ENCODE assay signal across 12 cellular contexts in genomic region chr1:200043330-200043668, GRCh38. TPM values are rescaled to one million over a fixed set of nuclear protein-coding genes. Genes with fewer than 3 reads are reported as not detected.
DNase-seq lines count a peak whose midpoint lies in the region; ATAC-seq and TF ChIP-seq lines count a peak whose summit lies in the region.
"Had no signal": no experiment of that assay in that cellular context is flagged by ENCODE, and none has a peak within 500 bp of the region (broad histone marks: within the 10 kb centered on the region; RNA-seq: fewer than 3 reads in every experiment).

No MANE protein-coding gene starts in this region.

- H3K9me3 ChIP-seq in A673 (ENCODE audit: low read depth, low read length, poor library complexity, severe bottlenecking), result no peaks in the 10 kb centered on the region

- peaks cover 49% of the 10 kb centered on the region for H3K27me3 Mint-ChIP-seq in HFFc6 (ENCODE audit: insufficient read depth)
- H3K27me3 Mint-ChIP-seq in nephron (ENCODE audit: low read depth), result peaks cover 33% of the 10 kb centered on the region

- 0 out of 2 replicates have a peak, but pooled peaks cover 5% of the 10 kb centered on the region for H3K36me3 Mint-ChIP-seq in HFFc6 (ENCODE audit: low read depth)
- no peaks in the 10 kb centered on the region for H3K36me3 Mint-ChIP-seq in nephron (ENCODE audit: low read depth)

- no peaks in the 10 kb centered on the region for H3K36me3 ChIP-seq in A673 (ENCODE audit: insufficient read depth, low read length, poor library complexity, severe bottlenecking)
- H3K36me3 ChIP-seq in brain microvascular endothelial cell (replicated peaks), result no peaks in the 10 kb centered on the region

- H3K27me3 ChIP-seq in A673 (replicated peaks; ENCODE audit: insufficient read depth, low read depth, low read length, poor library complexity) (peaks cover 90% of the 10 kb centered on the region), brain microvascular endothelial cell (replicated peaks) (peaks cover 62% of the 10 kb centered on the region)

- H3K9me3 Mint-ChIP-seq in HFFc6 (no peaks in the 10 kb centered on the region), nephron (no peaks in the 10 kb centered on the region)

- intact Hi-C loops in A673 (cut with micrococcal nuclease; ENCODE audit: unreplicated experiment), result no loop called here

- TF ChIP-seq CTCF in A673 (conservative IDR thresholded peaks at IDR 0.05; ENCODE audit: low read depth, low read length) (no peak), HFFc6 (IDR thresholded peaks at IDR 0.05) (no peak), coronary artery (IDR thresholded peaks at IDR 0.05) (no peak), nephron (IDR thresholded peaks at IDR 0.05; ENCODE audit: unreplicated experiment in 3 of 3) (no peak), brain microvascular endothelial cell (IDR thresholded peaks at IDR 0.05; ENCODE audit: low read depth, low read length, missing control alignments) (no peak)

- H3K27ac Mint-ChIP-seq in HFFc6, result no peak overlapping the region; the same call in 1 of the 2 replicates
- no peak overlapping the region for H3K27ac Mint-ChIP-seq in nephron

- POLR2A ChIA-PET in A673 (lab: Charles Lee; ENCODE audit: low non-redundant PET), result no interaction called here

- in situ Hi-C loops in brain microvascular endothelial cell (cut with HindIII; ENCODE audit: low pct_ligation_motif_present, low sequenced_read_pairs), result loop anchor here (25.0 kb wide), 1 partner anchor 356 kb away; no protein-coding TSS in a partner anchor

- no peak overlapping the region for H3K27ac ChIP-seq in A673 (ENCODE audit: low read depth, low read length, poor library complexity, severe bottlenecking)
- no peak overlapping the region for H3K27ac ChIP-seq in coronary artery
- no peak overlapping the region for H3K27ac ChIP-seq in brain microvascular endothelial cell

- H3K4me3 ChIP-seq in A673 (ENCODE audit: low read depth, low read length, poor library complexity, severe bottlenecking) (peak overlapping the region; percentile 32), coronary artery (peak overlapping the region; percentile 60), brain microvascular endothelial cell (ENCODE audit: low read depth, low read length) (no peak overlapping the region)

- no TSS peak for BruUV-seq in A673 (replicated peaks; lab: Mats Ljungman, UMichigan)

- DNase-seq in A673 (ENCODE audit: low spot score), result no peak
- no peak for DNase-seq in HFFc6
- no peak for DNase-seq in coronary artery (ENCODE audit: low spot score)
- DNase-seq in brain microvascular endothelial cell, result no peak
- no peak for DNase-seq in ureter (ENCODE audit: low spot score)
- DNase-seq: activated CD8-positive, alpha-beta memory T cell treated with anti-CD3 and anti-CD28 coated beads for 24 hours; PC-3; stimulated activated naive CD4-positive, alpha-beta T cell treated with Interleukin-2 at 50 U/mL for 16 hours had no signal

- ATAC-seq in HG03565 (IDR thresholded peaks at IDR 0.05; ENCODE audit: unreplicated experiment), result no peak
- no peak for ATAC-seq in HG02571 (IDR thresholded peaks at IDR 0.05; ENCODE audit: unreplicated experiment)
- ATAC-seq: PC-3 had no signal

- CTCF ChIA-PET in A673 (lab: Charles Lee), result interaction anchor here (0.7 kb wide), 1 partner anchor 12 kb away, joined by 7 read pairs; no protein-coding TSS in a partner anchor

- H3K4me1 Mint-ChIP-seq in HFFc6 (ENCODE audit: low read depth) (peaks cover 20% of the 10 kb centered on the region), nephron (peaks cover 29% of the 10 kb centered on the region)

- H3K4me1 ChIP-seq in A673 (ENCODE audit: insufficient read depth, low read length, poor library complexity, severe bottlenecking), result peaks cover 9% of the 10 kb centered on the region

- H3K4me3 Mint-ChIP-seq in HFFc6, result peak overlapping the region; percentile 88
- peak overlapping the region; percentile 78 to 81 (median 78) for H3K4me3 Mint-ChIP-seq in nephron

RNA-seq across cellular contexts. Expression of gene NR5A2, which starts 15.8 kb away (rescaled TPM):
- not detected in 2 replicates for total RNA-seq in A673 (2021)
- 1 to 10 TPM in 3 of 6 experiments, under 1 TPM in 3; 0.09 to 1.9 (median 0.97) TPM for total RNA-seq in HFFc6 (2021; fragmentation: NEBNext Ultra II Directional; extraction: Animal tissue kit (Norgen Biotek cat#: 25700))
- total RNA-seq in ureter, result 5.9 TPM
- total RNA-seq: chondrocyte had no signal
